Comparison of ENCODE assay signal across 22 cellular contexts in genomic region chr1:90936061-90936460, GRCh38.
A peak's percentile ranks its signal among the peaks of the same experiment; 100 is the strongest.
DNase-seq lines count a peak whose midpoint lies in the region; ATAC-seq, FAIRE-seq and TF ChIP-seq lines count a peak whose summit lies in the region.
"Had no signal": no experiment of that assay in that cellular context is flagged by ENCODE, and none has a peak within 500 bp of the region (broad histone marks: within the 10 kb centered on the region; RNA-seq: fewer than 3 reads in every experiment).

No MANE protein-coding gene starts in this region.

- no peak for ATAC-seq in HG03135 (IDR thresholded peaks at IDR 0.05; ENCODE audit: unreplicated experiment)
- ATAC-seq in mucosa of descending colon: no peak
- ATAC-seq: Panc1 had no signal

- DNase-seq in AG10803 (ENCODE audit: low read depth) (peak; percentile 48), GM12891 (ENCODE audit: insufficient read length, low spot score) (no peak), choroid plexus epithelial cell (ENCODE audit: low read depth) (peak; percentile 18), renal cortical epithelial cell (ENCODE audit: low read depth) (peak; percentile 84), mucosa of descending colon (no peak)
- no peak for DNase-seq in stimulated activated CD4-positive, alpha-beta T cell treated with anti-CD3 and anti-CD28 coated beads, Interleukin-1b, Interleukin-23, amount 100 ng/mL, for 48 hours
- DNase-seq: Caco-2; CD4-positive, alpha-beta T cell; DND-41; MV-4-11; NCI-H1105 treated with DMSO at 0.1 percent for 48 hours; NCI-H2029 treated with DMSO at 0.1 percent for 48 hours; NCI-H226; NCI-H510A treated with DMSO at 0.1 percent for 48 hours; NCI-H748 treated with DMSO at 0.1 percent for 48 hours; SIG-M5; SK-N-SH had no signal

- no peaks in the 10 kb centered on the region for H3K4me1 ChIP-seq in mucosa of descending colon (ENCODE audit: low read depth)
- H3K4me1 ChIP-seq: BLaER1, Caco-2 had no signal

- no peaks in the 10 kb centered on the region for H3K9me3 ChIP-seq in mucosa of descending colon
- H3K9me3 ChIP-seq: BLaER1, Caco-2, SK-N-SH had no signal

- TF ChIP-seq POLR2A in GM12891 (IDR thresholded peaks at IDR 0.05; ENCODE audit: low read depth, low read length): no peak

- TF ChIP-seq CTCF in AG10803 (conservative IDR thresholded peaks at IDR 0.05; ENCODE audit: low read length) (no peak), choroid plexus epithelial cell (conservative IDR thresholded peaks at IDR 0.05; ENCODE audit: low read depth, low read length) (no peak), mucosa of descending colon (IDR thresholded peaks at IDR 0.05) (no peak)

- no peak overlapping the region for H3K4me3 ChIP-seq in AG10803 (ENCODE audit: low read length)
- no peak overlapping the region for H3K4me3 ChIP-seq in choroid plexus epithelial cell (ENCODE audit: low read depth, low read length)
- no peak overlapping the region for H3K4me3 ChIP-seq in mucosa of descending colon
- H3K4me3 ChIP-seq: BLaER1 had no signal

- intact Hi-C loops in mucosa of descending colon (cut with DNase I, micrococcal nuclease): no loop called here

- peak; percentile 13 for FAIRE-seq in GM12891 (lab: Jason Lieb, UNC)
- FAIRE-seq: GM18507, H1 had no signal

- no peaks in the 10 kb centered on the region for H3K36me3 ChIP-seq in mucosa of descending colon (ENCODE audit: low read depth)

TF ChIP-seq in GM12891, 5 proteins besides CTCF, POLR2A, EP300 and RAD21:
- TF ChIP-seq TAF1 (IDR thresholded peaks at IDR 0.05; ENCODE audit: low read depth, low read length) (no peak), POLR2AphosphoS5 (IDR thresholded peaks at IDR 0.05; ENCODE audit: low read depth, low read length) (no peak), PAX5 (IDR thresholded peaks at IDR 0.05; ENCODE audit: insufficient read depth, low read length, severe bottlenecking) (no peak), SPI1 (IDR thresholded peaks at IDR 0.05; ENCODE audit: low read depth, low read length) (no peak), POU2F2 (IDR thresholded peaks at IDR 0.05; ENCODE audit: low read depth, low read length) (no peak)

Comparison
In these comparisons a context has a peak if more than half of its experiments do, and no peak if none do; other contexts are left out.
1. DNase-seq: peak in AG10803 (single experiment), choroid plexus epithelial cell (single experiment) and renal cortical epithelial cell (single experiment); none in GM12891 (single experiment), stimulated activated CD4-positive, alpha-beta T cell treated with anti-CD3 and anti-CD28 coated beads, Interleukin-1b, Interleukin-23, amount 100 ng/mL, for 48 hours (single experiment) and mucosa of descending colon (0 of 3).